12 cellular contexts compared by ENCODE assay signal in genomic region chr11:788953-789940, GRCh38. TPM values are rescaled to one million over a fixed set of nuclear protein-coding genes. Genes with fewer than 3 reads are reported as not detected.
DNase-seq lines count a peak whose midpoint lies in the region; ATAC-seq, FAIRE-seq and TF ChIP-seq lines count a peak whose summit lies in the region.
"Had no signal": no experiment of that assay in that cellular context is flagged by ENCODE, and none has a peak within 500 bp of the region (broad histone marks: within the 10 kb centered on the region; RNA-seq: fewer than 3 reads in every experiment).

No MANE protein-coding gene starts in this region.

- peak overlapping the region in 1 of 2 experiments; percentile 72; a peak in 3 of 6 replicates for H3K27ac ChIP-seq in A549
- H3K27ac ChIP-seq: ascending aorta had no signal

- ATAC-seq in A549 (no peak), SK-N-SH treated with all-trans-retinoic acid at 6 μM for 48 hours (peak; percentile 4)

- CTCF ChIA-PET in A549 (lab: Yijun Ruan, JAX), result interaction anchor here (0.7 to 1.6 kb wide), 4 partner anchors 10 to 19 kb away, joined by 3 to 4 read pairs (median 3); no protein-coding TSS in a partner anchor
- CTCF ChIA-PET in GM10248 (lab: Yijun Ruan, JAX), result interaction anchor here (2.5 kb wide), 1 partner anchor 11 kb away, joined by 10 read pairs; the partner anchor contains the start of gene GATD1

- H3K9me3 ChIP-seq in A549, result no peaks in the 10 kb centered on the region
- H3K9me3 ChIP-seq: ascending aorta had no signal

- H3K4me3 ChIP-seq in A549 (peak overlapping the region; percentile 37), fibroblast of mammary gland (ENCODE audit: control insufficient read depth, low read depth, low read length) (peak overlapping the region; percentile 21)

- H3K4me1 ChIP-seq in A549, result peaks cover 23% of the 10 kb centered on the region
- H3K4me1 ChIP-seq: ascending aorta had no signal

- no peak for TF ChIP-seq RAD21 in A549 (conservative IDR thresholded peaks at IDR 0.05 in 1 of 2, IDR thresholded peaks at IDR 0.05 in 1 of 2)

- no peak for TF ChIP-seq EP300 in A549 (IDR thresholded peaks at IDR 0.05)

- peak overlapping the region; percentile 77 for H3K4me2 ChIP-seq in A549

- TF ChIP-seq CTCF in A549 (IDR thresholded peaks at IDR 0.05), result no peak
- TF ChIP-seq CTCF in GM10248 (IDR thresholded peaks at IDR 0.05; ENCODE audit: control extremely low read depth, extremely low read depth, low read depth, missing control alignments), result no peak
- no peak for TF ChIP-seq CTCF in fibroblast of mammary gland (conservative IDR thresholded peaks at IDR 0.05; ENCODE audit: control insufficient read depth, insufficient read depth, low read depth, low read length)

- FAIRE-seq in A549 (lab: Jason Lieb, UNC), result no peak

- 60% methylated on average over 22 of the region's 31 CpGs for WGBS in A549 (ENCODE audit: missing lambda C conversion rate)

- POLR2A ChIA-PET in A549 (lab: Yijun Ruan, JAX) (interaction anchor here (1.1 to 2.1 kb wide), 4 partner anchors 10 to 30 kb away, joined by 3 to 9 read pairs (median 4); partner anchors contain the start of gene RPLP2), GM10248 (lab: Yijun Ruan, JAX) (interaction anchor here (0.5 to 1.1 kb wide), 2 partner anchors 30 to 450 kb away, joined by 3 to 6 read pairs; no protein-coding TSS in a partner anchor)

- DNase-seq in A549 (ENCODE audit: low read depth in 1 of 2, low spot score in 1 of 2) (no peak), GM10248 (ENCODE audit: extremely low spot score) (peak; percentile 44), fibroblast of mammary gland (ENCODE audit: low read depth) (no peak), ecto neural progenitor cell (ENCODE audit: low spot score) (no peak), DMS153 (lab: John Stamatoyannopoulos, UW) (no peak), H4 (ENCODE audit: low spot score) (no peak)
- DNase-seq in activated CD8-positive, alpha-beta memory T cell treated with anti-CD3 and anti-CD28 coated beads, Interleukin-2, amount 50 U/mL, for 4 hours, result no peak
- DNase-seq: CD8-positive, alpha-beta memory T cell; NCI-H1048 had no signal

- TF ChIP-seq POLR2A in A549 (IDR thresholded peaks at IDR 0.05; ENCODE audit: low read length), result no peak

TF ChIP-seq in A549, 52 proteins besides CTCF, POLR2A, EP300 and RAD21:
- no peak for TF ChIP-seq FOSL2 (IDR thresholded peaks at IDR 0.05)
- TF ChIP-seq FOSL2 (CRISPR knock-in tag; IDR thresholded peaks at IDR 0.05), result no peak
- peak; percentile 44; the same call in 1 of the 2 replicates for TF ChIP-seq PBX3 (IDR thresholded peaks at IDR 0.05)
- TF ChIP-seq ESRRA (IDR thresholded peaks at IDR 0.05; ENCODE audit: borderline replicate concordance, low read length), result peak; percentile 85
- no peak for TF ChIP-seq RCOR1 (IDR thresholded peaks at IDR 0.05; ENCODE audit: low read depth, low read length)
- TF ChIP-seq, protein P1, sequence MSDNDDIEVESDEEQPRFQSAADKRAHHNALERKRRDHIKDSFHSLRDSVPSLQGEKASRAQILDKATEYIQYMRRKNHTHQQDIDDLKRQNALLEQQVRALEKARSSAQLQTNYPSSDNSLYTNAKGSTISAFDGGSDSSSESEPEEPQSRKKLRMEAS (IDR thresholded peaks at IDR 0.05), result 0 out of 2 replicates have a peak, but pooled peaks have one; percentile 20

TF ChIP-seq in SK-N-SH treated with all-trans-retinoic acid at 6 μM for 48 hours, 23 proteins besides CTCF, POLR2A, EP300 and RAD21:
- TF ChIP-seq, protein P2, sequence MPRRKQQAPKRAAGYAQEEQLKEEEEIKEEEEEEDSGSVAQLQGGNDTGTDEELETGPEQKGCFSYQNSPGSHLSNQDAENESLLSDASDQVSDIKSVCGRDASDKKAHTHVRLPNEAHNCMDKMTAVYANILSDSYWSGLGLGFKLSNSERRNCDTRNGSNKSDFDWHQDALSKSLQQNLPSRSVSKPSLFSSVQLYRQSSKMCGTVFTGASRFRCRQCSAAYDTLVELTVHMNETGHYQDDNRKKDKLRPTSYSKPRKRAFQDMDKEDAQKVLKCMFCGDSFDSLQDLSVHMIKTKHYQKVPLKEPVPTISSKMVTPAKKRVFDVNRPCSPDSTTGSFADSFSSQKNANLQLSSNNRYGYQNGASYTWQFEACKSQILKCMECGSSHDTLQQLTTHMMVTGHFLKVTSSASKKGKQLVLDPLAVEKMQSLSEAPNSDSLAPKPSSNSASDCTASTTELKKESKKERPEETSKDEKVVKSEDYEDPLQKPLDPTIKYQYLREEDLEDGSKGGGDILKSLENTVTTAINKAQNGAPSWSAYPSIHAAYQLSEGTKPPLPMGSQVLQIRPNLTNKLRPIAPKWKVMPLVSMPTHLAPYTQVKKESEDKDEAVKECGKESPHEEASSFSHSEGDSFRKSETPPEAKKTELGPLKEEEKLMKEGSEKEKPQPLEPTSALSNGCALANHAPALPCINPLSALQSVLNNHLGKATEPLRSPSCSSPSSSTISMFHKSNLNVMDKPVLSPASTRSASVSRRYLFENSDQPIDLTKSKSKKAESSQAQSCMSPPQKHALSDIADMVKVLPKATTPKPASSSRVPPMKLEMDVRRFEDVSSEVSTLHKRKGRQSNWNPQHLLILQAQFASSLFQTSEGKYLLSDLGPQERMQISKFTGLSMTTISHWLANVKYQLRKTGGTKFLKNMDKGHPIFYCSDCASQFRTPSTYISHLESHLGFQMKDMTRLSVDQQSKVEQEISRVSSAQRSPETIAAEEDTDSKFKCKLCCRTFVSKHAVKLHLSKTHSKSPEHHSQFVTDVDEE (CRISPR knock-in tag; IDR thresholded peaks at IDR 0.05), result no peak
- TF ChIP-seq ARNTL (CRISPR knock-in tag; IDR thresholded peaks at IDR 0.05; ENCODE audit: borderline replicate concordance, low read depth) (no peak), SNAI2 (CRISPR knock-in tag; IDR thresholded peaks at IDR 0.05) (no peak), ESRRG (CRISPR knock-in tag; IDR thresholded peaks at IDR 0.05) (0 out of 2 replicates have a peak, but pooled peaks have one; percentile 55), TOX (CRISPR knock-in tag; IDR thresholded peaks at IDR 0.05; ENCODE audit: borderline replicate concordance) (no peak), ZC3H10 (CRISPR knock-in tag; IDR thresholded peaks at IDR 0.05) (no peak)

RNA-seq across cellular contexts. Expression of gene CEND1, which starts 0.6 kb away (rescaled TPM):
- polyA plus RNA-seq in A549 (2011; rRNA removed) (not detected in 2 replicates), A549 (2017; fragmentation: RNase III; extraction: RNeasy Plus Mini Kit Qiagen cat#74134 plus additional on column Dnase treatment) (1.0 to 1.3 TPM (median 1.0 TPM) in 3 replicates)
- polyA plus RNA-seq in A549 (2012; cell fraction: cytosol; rRNA removed), result 0.32 and 0.51 TPM in 2 replicates
- polyA plus RNA-seq in A549 (2012; cell fraction: nucleus; rRNA removed), result 0.47 and 0.59 TPM in 2 replicates
- polyA minus RNA-seq in A549 (2011; rRNA and poly(A)+ RNA removed), result 0.29 TPM in 1 of 2 replicates, not detected in the other
- total RNA-seq in H4 (2014; rRNA removed; shearing (Covaris generic)), result not detected in 2 replicates
- total RNA-seq: ascending aorta, urinary bladder had no signal

RNA-seq across cellular contexts. Expression of gene SLC25A22, which starts 8.8 kb away (rescaled TPM):
- polyA plus RNA-seq in A549 (2011; rRNA removed), result 11.6 and 13.5 TPM in 2 replicates
- 43.6 and 50.2 TPM in 2 replicates for polyA plus RNA-seq in A549 (2012; cell fraction: cytosol; rRNA removed)
- polyA plus RNA-seq in A549 (2012; cell fraction: nucleus; rRNA removed), result 85.4 and 116 TPM in 2 replicates
- polyA plus RNA-seq in A549 (2017; fragmentation: RNase III; extraction: RNeasy Plus Mini Kit Qiagen cat#74134 plus additional on column Dnase treatment), result 18.7 to 21.8 TPM (median 19.5 TPM) in 3 replicates
- 4.5 and 15.8 TPM in 2 replicates for polyA minus RNA-seq in A549 (2011; rRNA and poly(A)+ RNA removed)
- total RNA-seq in H4 (2014; rRNA removed; shearing (Covaris generic)), result 19.6 and 35.8 TPM in 2 replicates

RNA-seq across cellular contexts. Expression of gene GATD1, which starts 12.0 kb away (rescaled TPM):
- polyA plus RNA-seq in A549 (2011; rRNA removed), result 14.5 and 16.8 TPM in 2 replicates
- 82.8 and 96.7 TPM in 2 replicates for polyA plus RNA-seq in A549 (2012; cell fraction: cytosol; rRNA removed)
- polyA plus RNA-seq in A549 (2012; cell fraction: nucleus; rRNA removed), result 296 and 428 TPM in 2 replicates
- polyA plus RNA-seq in A549 (2017; fragmentation: RNase III; extraction: RNeasy Plus Mini Kit Qiagen cat#74134 plus additional on column Dnase treatment), result 41.9 to 43.5 TPM (median 43.1 TPM) in 3 replicates
- polyA minus RNA-seq in A549 (2011; rRNA and poly(A)+ RNA removed), result 8.6 and 9.5 TPM in 2 replicates
- total RNA-seq in H4 (2014; rRNA removed; shearing (Covaris generic)), result 15.5 and 24.8 TPM in 2 replicates

RNA-seq across cellular contexts. Expression of gene PIDD1, which starts 15.8 kb away (rescaled TPM):
- polyA plus RNA-seq in A549 (2011; rRNA removed) (6.3 and 6.5 TPM in 2 replicates), A549 (2017; fragmentation: RNase III; extraction: RNeasy Plus Mini Kit Qiagen cat#74134 plus additional on column Dnase treatment) (15.7 to 19.0 TPM (median 18.9 TPM) in 3 replicates)
- polyA plus RNA-seq in A549 (2012; cell fraction: cytosol; rRNA removed), result 17.5 and 23.5 TPM in 2 replicates
- 117 and 172 TPM in 2 replicates for polyA plus RNA-seq in A549 (2012; cell fraction: nucleus; rRNA removed)
- 2.7 and 4.4 TPM in 2 replicates for polyA minus RNA-seq in A549 (2011; rRNA and poly(A)+ RNA removed)
- 2.2 and 4.2 TPM in 2 replicates for total RNA-seq in H4 (2014; rRNA removed; shearing (Covaris generic))

RNA-seq across cellular contexts. Expression of gene RPLP2, which starts 20.5 kb away (rescaled TPM):
- polyA plus RNA-seq in A549 (2011; rRNA removed) (1,346 and 1,493 TPM in 2 replicates), A549 (2017; fragmentation: RNase III; extraction: RNeasy Plus Mini Kit Qiagen cat#74134 plus additional on column Dnase treatment) (2,443 to 2,621 TPM (median 2,508 TPM) in 3 replicates)
- 3,184 and 3,866 TPM in 2 replicates for polyA plus RNA-seq in A549 (2012; cell fraction: cytosol; rRNA removed)
- 1,421 and 2,115 TPM in 2 replicates for polyA plus RNA-seq in A549 (2012; cell fraction: nucleus; rRNA removed)
- 823 and 964 TPM in 2 replicates for polyA minus RNA-seq in A549 (2011; rRNA and poly(A)+ RNA removed)
- 1,137 and 1,147 TPM in 2 replicates for total RNA-seq in H4 (2014; rRNA removed; shearing (Covaris generic))
